ENCODE assay signal across 22 cellular contexts in genomic region chr7:140251824-140252555, GRCh38.
DNase-seq lines count a peak whose midpoint lies in the region; ATAC-seq, FAIRE-seq and TF ChIP-seq lines count a peak whose summit lies in the region.
"Had no signal": no experiment of that assay in that cellular context is flagged by ENCODE, and none has a peak within 500 bp of the region (broad histone marks: within the 10 kb centered on the region; RNA-seq: fewer than 3 reads in every experiment).

No MANE protein-coding gene starts in this region.

- 93 to 95% methylated on average over 5 of the region's 5 CpGs for WGBS in pancreas, 2 donors

- peak overlapping the region in 2 of 4 donors; percentile 21 to 33 for H3K27ac ChIP-seq in pancreas
- H3K27ac ChIP-seq: SJCRH30 had no signal

- FAIRE-seq in pancreas (lab: Jason Lieb, UNC), result no peak
- FAIRE-seq: A204.1, colon had no signal

- no peak for DNase-seq in activated CD8-positive, alpha-beta memory T cell treated with anti-CD3 and anti-CD28 coated beads, Interleukin-2, amount 10 ng/mL, durations not matched to agents 7 days and 5 days
- DNase-seq in activated CD8-positive, alpha-beta memory T cell treated with anti-CD3 and anti-CD28 coated beads, Interleukin-2, amount 50 U/mL, for 48 hours, result no peak
- DNase-seq in T-cell, result no peak
- DNase-seq in kidney tubule cell (ENCODE audit: low spot score), result peak; percentile 43
- no peak for DNase-seq in stimulated activated effector memory CD8-positive, alpha-beta T cell treated with anti-CD3 and anti-CD28 coated beads, Interleukin-12 subunit alpha, Interleukin-12 subunit beta, amount 100 ng/mL, for 72 hours (ENCODE audit: low spot score in 2 of 2)
- no peak for DNase-seq in pancreas
- no peak for DNase-seq in NCI-H526 (lab: John Stamatoyannopoulos, UW)
- DNase-seq: activated B cell treated with CpG ODN at 0.5 μM for 24 hours; activated naive CD8-positive, alpha-beta T cell treated with anti-CD3 and anti-CD28 coated beads, Interleukin-2, amount 10 ng/mL, durations not matched to agents 7 days and 5 days; BE2C; DMS 273 treated with DMSO at 0.1 percent for 48 hours; glutamatergic neuron; left ventricle myocardium superior; mucosa of descending colon; NCI-H1694 treated with DMSO at 0.1 percent for 48 hours; NCI-H82 had no signal

- intact Hi-C loops in pancreas (cut with DNase I), result no loop called here

- H3K4me1 Mint-ChIP-seq in activated CD8-positive, alpha-beta memory T cell treated with anti-CD3 and anti-CD28 coated beads, Interleukin-2, amount 10 ng/mL, durations not matched to agents 7 days and 5 days, result peaks cover 31% of the 10 kb centered on the region
- H3K4me1 Mint-ChIP-seq in T-cell, result peaks cover 17 to 24% (median 19%) of the 10 kb centered on the region in 3 donors
- H3K4me1 Mint-ChIP-seq in stimulated activated effector memory CD8-positive, alpha-beta T cell treated with anti-CD3 and anti-CD28 coated beads, Interleukin-12 subunit alpha, Interleukin-12 subunit beta, amount 100 ng/mL, for 72 hours, result peaks cover 35% of the 10 kb centered on the region
- H3K4me1 Mint-ChIP-seq: brain had no signal

- peaks cover 14% of the 10 kb centered on the region for H3K36me3 Mint-ChIP-seq in activated CD8-positive, alpha-beta memory T cell treated with anti-CD3 and anti-CD28 coated beads, Interleukin-2, amount 10 ng/mL, durations not matched to agents 7 days and 5 days
- H3K36me3 Mint-ChIP-seq in T-cell, result no peaks in the 10 kb centered on the region
- H3K36me3 Mint-ChIP-seq in stimulated activated effector memory CD8-positive, alpha-beta T cell treated with anti-CD3 and anti-CD28 coated beads, Interleukin-12 subunit alpha, Interleukin-12 subunit beta, amount 100 ng/mL, for 72 hours, result peaks cover 13% of the 10 kb centered on the region
- H3K36me3 Mint-ChIP-seq: brain had no signal

- no peaks in the 10 kb centered on the region for H3K36me3 ChIP-seq in pancreas
- H3K36me3 ChIP-seq: BE2C, SJCRH30, vagina had no signal

- no peaks in the 10 kb centered on the region for H3K27me3 Mint-ChIP-seq in activated CD8-positive, alpha-beta memory T cell treated with anti-CD3 and anti-CD28 coated beads, Interleukin-2, amount 10 ng/mL, durations not matched to agents 7 days and 5 days
- H3K27me3 Mint-ChIP-seq in T-cell, result no peaks in the 10 kb centered on the region
- H3K27me3 Mint-ChIP-seq: activated B cell treated with CpG ODN at 0.5 μM for 24 hours had no signal

- H3K9me3 ChIP-seq in pancreas, result no peaks in the 10 kb centered on the region
- H3K9me3 ChIP-seq: mucosa of descending colon, SJCRH30, vagina had no signal

- no peaks in the 10 kb centered on the region for H3K4me1 ChIP-seq in pancreas
- H3K4me1 ChIP-seq: BE2C had no signal

- peak overlapping the region; percentile 82 for H3K27ac Mint-ChIP-seq in activated CD8-positive, alpha-beta memory T cell treated with anti-CD3 and anti-CD28 coated beads, Interleukin-2, amount 10 ng/mL, durations not matched to agents 7 days and 5 days
- peak overlapping the region; percentile 74 to 81 for H3K27ac Mint-ChIP-seq in T-cell
- peak overlapping the region; percentile 92 for H3K27ac Mint-ChIP-seq in stimulated activated effector memory CD8-positive, alpha-beta T cell treated with anti-CD3 and anti-CD28 coated beads, Interleukin-12 subunit alpha, Interleukin-12 subunit beta, amount 100 ng/mL, for 72 hours
- H3K27ac Mint-ChIP-seq: activated B cell treated with CpG ODN at 0.5 μM for 24 hours had no signal

- H3K4me3 Mint-ChIP-seq in activated CD8-positive, alpha-beta memory T cell treated with anti-CD3 and anti-CD28 coated beads, Interleukin-2, amount 10 ng/mL, durations not matched to agents 7 days and 5 days, result no peak overlapping the region
- H3K4me3 Mint-ChIP-seq in T-cell, result no peak overlapping the region
- H3K4me3 Mint-ChIP-seq in stimulated activated effector memory CD8-positive, alpha-beta T cell treated with anti-CD3 and anti-CD28 coated beads, Interleukin-12 subunit alpha, Interleukin-12 subunit beta, amount 100 ng/mL, for 72 hours, result no peak overlapping the region
- H3K4me3 Mint-ChIP-seq: activated B cell treated with CpG ODN at 0.5 μM for 24 hours, brain had no signal

- no peak for ATAC-seq in activated CD8-positive, alpha-beta memory T cell treated with anti-CD3 and anti-CD28 coated beads, Interleukin-2, amount 10 ng/mL, durations not matched to agents 7 days and 5 days
- ATAC-seq in T-cell (replicated peaks in 1 of 4) (no peak), HG03469 (IDR thresholded peaks at IDR 0.05; ENCODE audit: unreplicated experiment) (no peak), pancreas (no peak)
- ATAC-seq in stimulated activated effector memory CD8-positive, alpha-beta T cell treated with anti-CD3 and anti-CD28 coated beads, Interleukin-12 subunit alpha, Interleukin-12 subunit beta, amount 100 ng/mL, for 72 hours, result no peak

- POLR2A ChIA-PET in T-cell (lab: Charles Lee), result interaction anchor here in 1 of 2 donors (1.2 kb wide), 1 partner anchor 11 kb away, joined by 3 read pairs; no protein-coding TSS in a partner anchor

- no peak overlapping the region for H3K4me3 ChIP-seq in pancreas
- H3K4me3 ChIP-seq: mucosa of descending colon, SJCRH30, vagina had no signal

- CTCF ChIA-PET in activated CD8-positive, alpha-beta memory T cell treated with anti-CD3 and anti-CD28 coated beads, Interleukin-2, amount 10 ng/mL, durations not matched to agents 7 days and 5 days (lab: Charles Lee), result interaction anchor here (0.8 to 4.2 kb wide), 8 partner anchors 9 to 26 kb away, joined by 3 to 39 read pairs (median 4); no protein-coding TSS in a partner anchor
- CTCF ChIA-PET in T-cell (lab: Charles Lee), result interaction anchor here (0.6 to 2.0 kb wide), 4 partner anchors 11 to 240 kb away, joined by 3 to 10 read pairs (median 3); no protein-coding TSS in a partner anchor

- H3K27me3 ChIP-seq in pancreas, result no peaks in the 10 kb centered on the region
- H3K27me3 ChIP-seq: BE2C, SJCRH30, vagina had no signal

- no peak for TF ChIP-seq CTCF in pancreas (IDR thresholded peaks at IDR 0.05)

- H3K9me3 Mint-ChIP-seq in activated CD8-positive, alpha-beta memory T cell treated with anti-CD3 and anti-CD28 coated beads, Interleukin-2, amount 10 ng/mL, durations not matched to agents 7 days and 5 days (ENCODE audit: low read depth), result peaks cover under 1% of the 10 kb centered on the region
- H3K9me3 Mint-ChIP-seq in T-cell, result peaks cover under 1 to 1% (median under 1%) of the 10 kb centered on the region in 3 donors
- no peaks in the 10 kb centered on the region for H3K9me3 Mint-ChIP-seq in stimulated activated effector memory CD8-positive, alpha-beta T cell treated with anti-CD3 and anti-CD28 coated beads, Interleukin-12 subunit alpha, Interleukin-12 subunit beta, amount 100 ng/mL, for 72 hours
